7 cellular contexts compared by ENCODE assay signal in genomic region chr14:93331375-93332031, GRCh38. TPM values are rescaled to one million over a fixed set of nuclear protein-coding genes. Genes with fewer than 3 reads are reported as not detected.
DNase-seq lines count a peak whose midpoint lies in the region; ATAC-seq, FAIRE-seq and TF ChIP-seq lines count a peak whose summit lies in the region.

No MANE protein-coding gene starts in this region.

- no peak for TF ChIP-seq EP300 in GM12878 (IDR thresholded peaks at IDR 0.05; ENCODE audit: borderline replicate concordance in 1 of 2, control insufficient read depth in 1 of 2, low read depth in 2 of 2, low read length in 2 of 2)

- H4K20me1 ChIP-seq in Karpas-422 (ENCODE audit: insufficient read depth, low read depth, low read length): peaks cover 16% of the 10 kb centered on the region
- H4K20me1 ChIP-seq in GM12878 (ENCODE audit: control insufficient read depth, insufficient read depth): 0 out of 2 replicates have a peak, but pooled peaks cover 4% of the 10 kb centered on the region

- CTCF ChIA-PET in GM12878 (lab: Yijun Ruan, JAX): interaction anchor here (0.6 to 4.1 kb wide), 13 partner anchors 12 to 218 kb away, joined by 3 to 26 read pairs (median 4); no protein-coding TSS in a partner anchor

- POLR2A ChIA-PET in GM12878 (lab: Charles Lee): interaction anchor here (0.6 to 2.4 kb wide), 8 partner anchors 9 to 215 kb away, joined by 3 to 11 read pairs (median 5); no protein-coding TSS in a partner anchor

- peak overlapping the region; percentile 94 for H3K4me2 ChIP-seq in Karpas-422 (ENCODE audit: low read depth, low read length, poor library complexity, severe bottlenecking)
- peak overlapping the region; percentile 78 for H3K4me2 ChIP-seq in GM12878 (ENCODE audit: control insufficient read depth, insufficient read depth)

- H3K27me3 ChIP-seq in Karpas-422 (ENCODE audit: low read length): no peaks in the 10 kb centered on the region
- no peaks in the 10 kb centered on the region for H3K27me3 ChIP-seq in GM12878 (replicated peaks in 1 of 2; ENCODE audit: control insufficient read depth in 2 of 2, insufficient read depth in 2 of 2, low read length in 1 of 2)
- H3K27me3 ChIP-seq in testis: no peaks in the 10 kb centered on the region

- peak overlapping the region; percentile 93 for H3K9ac ChIP-seq in Karpas-422 (ENCODE audit: low read length)
- peak overlapping the region; percentile 86 for H3K9ac ChIP-seq in GM12878 (ENCODE audit: control insufficient read depth, insufficient read depth, low read length)

- intact Hi-C loops in GM12878 (cut with micrococcal nuclease; ENCODE audit: unreplicated experiment) (loop anchor here (2.0 to 5.0 kb wide), 2 partner anchors 201 to 217 kb away; no protein-coding TSS in a partner anchor), testis (cut with DNase I; ENCODE audit: low total_unique reads) (no loop called here)

- SMC1A ChIA-PET in GM12878 (lab: Charles Lee; ENCODE audit: uncharacterized antibody, unreplicated experiment): interaction anchor here (0.6 to 3.3 kb wide), 23 partner anchors 12 to 351 kb away, joined by 3 to 41 read pairs (median 5); partner anchors contain the start of genes GON7 and UBR7

- no peak for TF ChIP-seq CTCF in GM12878 (IDR thresholded peaks at IDR 0.05 in 2 of 3, conservative IDR thresholded peaks at IDR 0.05 in 1 of 3; ENCODE audit: control insufficient read depth in 2 of 3, extremely low read depth in 1 of 3, insufficient read depth in 1 of 3, low read depth in 3 of 3, low read length in 3 of 3)
- no peak for TF ChIP-seq CTCF in testis (IDR thresholded peaks at IDR 0.05)

- H3K27ac ChIP-seq in Karpas-422 (ENCODE audit: low read length): 0 out of 2 replicates have a peak overlapping the region, but pooled peaks have one; percentile 2
- peak overlapping the region; percentile 68; the same call in 1 of the 2 replicates for H3K27ac ChIP-seq in GM12878 (ENCODE audit: control insufficient read depth, insufficient read depth)
- H3K27ac ChIP-seq in testis: peak overlapping the region in 1 of 2 donors; percentile 97

- no peak for TF ChIP-seq RAD21 in GM12878 (IDR thresholded peaks at IDR 0.05; ENCODE audit: insufficient read depth, low read depth, low read length)

- WGBS in GM12878 (ENCODE audit: insufficient coverage, insufficient replicate concordance, low lambda C conversion rate, missing lambda C conversion rate): 47% methylated on average over 23 of the region's 23 CpGs
- WGBS in testis, 2 donors: 38 to 53% methylated on average over 23 of the region's 23 CpGs

- RAD21 ChIA-PET in GM12878 (lab: Charles Lee; ENCODE audit: unreplicated experiment): interaction anchor here (0.6 to 3.6 kb wide), 17 partner anchors 10 to 217 kb away, joined by 3 to 18 read pairs (median 6); partner anchors contain the start of genes GON7 and UBR7

- H3K4me1 ChIP-seq in Karpas-422 (ENCODE audit: low read length): peaks cover 34% of the 10 kb centered on the region
- H3K4me1 ChIP-seq in GM12878 (ENCODE audit: control insufficient read depth, insufficient read depth, low read length): peaks cover 8% of the 10 kb centered on the region
- H3K4me1 ChIP-seq in testis: peaks cover 11% of the 10 kb centered on the region

- no peaks in the 10 kb centered on the region for H3K36me3 ChIP-seq in Karpas-422 (ENCODE audit: insufficient read depth, low read length)
- no peaks in the 10 kb centered on the region for H3K36me3 ChIP-seq in GM12878 (ENCODE audit: control insufficient read depth in 2 of 2, insufficient read depth in 2 of 2, low read length in 1 of 2)
- H3K36me3 ChIP-seq in testis (ENCODE audit: low read depth, missing control alignments): no peaks in the 10 kb centered on the region

- no peak for FAIRE-seq in GM12878 (lab: Jason Lieb, UNC)

- H2AFZ ChIP-seq in Karpas-422 (ENCODE audit: low read length) (no peak overlapping the region), GM12878 (ENCODE audit: control insufficient read depth, low read depth, low read length) (no peak overlapping the region)

- ATAC-seq in GM12878: peak; percentile 2; the same call in 2 of the 3 replicates
- ATAC-seq in GM18907 (IDR thresholded peaks at IDR 0.05; ENCODE audit: unreplicated experiment): no peak
- ATAC-seq in HG03108 (IDR thresholded peaks at IDR 0.05; ENCODE audit: unreplicated experiment): no peak

- DNase-seq in Karpas-422: no peak
- DNase-seq in GM12878 (ENCODE audit: low read depth, low spot score): no peak
- DNase-seq in left kidney (ENCODE audit: low read depth, low spot score): peak; percentile 12
- no peak for DNase-seq in testis
- no peak for DNase-seq in globus pallidus (ENCODE audit: low spot score)

- BruUV-seq in GM12878 (replicated peaks; lab: Mats Ljungman, UMichigan): no TSS peak

- H3K79me2 ChIP-seq in Karpas-422 (ENCODE audit: low read length): peaks cover 68% of the 10 kb centered on the region
- peaks cover 72% of the 10 kb centered on the region for H3K79me2 ChIP-seq in GM12878 (ENCODE audit: control insufficient read depth, insufficient read depth, low read length)

- H3K9me3 ChIP-seq in Karpas-422 (ENCODE audit: low read length) (no peaks in the 10 kb centered on the region), GM12878 (replicated peaks; ENCODE audit: control insufficient read depth, insufficient read depth, low read length) (no peaks in the 10 kb centered on the region; the same call in 2 of the 3 replicates), testis (no peaks in the 10 kb centered on the region)

- H3K4me3 ChIP-seq in Karpas-422 (ENCODE audit: low read length) (peak overlapping the region; percentile 90), GM12878 (peak overlapping the region; percentile 86), testis (peak overlapping the region; percentile 82 to 95)

- no peak for TF ChIP-seq POLR2A in GM12878 (IDR thresholded peaks at IDR 0.05; ENCODE audit: low read depth, low read length)
- TF ChIP-seq POLR2A in testis (IDR thresholded peaks at IDR 0.05): no peak

- H3K9me2 ChIP-seq in Karpas-422 (replicated peaks; ENCODE audit: insufficient read depth, low read length): no peaks in the 10 kb centered on the region

- in situ Hi-C loops in GM12878 (cut with MboI): no loop called here

RNA-seq across cellular contexts. Expression of gene BTBD7, which starts 1.3 kb away (rescaled TPM):
- 14.3 and 27.4 TPM in 2 replicates for total RNA-seq in Karpas-422 (2014; rRNA removed; shearing (Covaris generic); ENCODE audit: low replicate concordance)
- 51.4 and 54.4 TPM in 2 replicates for total RNA-seq in GM12878 (2013; cell fraction: nucleolus; rRNA removed)
- total RNA-seq in GM12878 (2014; rRNA removed): 9.7 and 10.7 TPM in 2 replicates
- 11.5 and 12.6 TPM in 2 replicates for total RNA-seq in GM12878 (2014; rRNA removed; fragmentation: Illumina TruSeq; extraction: Trizol)
- total RNA-seq in GM12878 (2021): 14.1 and 17.0 TPM in 2 replicates
- polyA plus RNA-seq in GM12878 (2011; ENCODE audit: low read depth): 5.0 TPM
- polyA plus RNA-seq in GM12878 (2011; rRNA removed): 14.6 and 16.5 TPM in 2 replicates
- 12.7 and 13.0 TPM in 2 replicates for polyA plus RNA-seq in GM12878 (2011; cell fraction: cytosol; rRNA removed)
- 11.9 and 13.7 TPM in 2 replicates for polyA plus RNA-seq in GM12878 (2011; cell fraction: nucleus; rRNA removed)
- polyA plus RNA-seq in GM12878 (2012): 6.2 and 6.6 TPM in 2 replicates
- polyA plus RNA-seq in GM12878 (2014; fragmentation: Illumina TruSeq; extraction: Trizol): 12.7 and 14.3 TPM in 2 replicates
- polyA plus RNA-seq in GM12878 (2014; fragmentation: Nextera tagmentation; extraction: Ambion mirVana): 1 to 10 TPM; 3.6 to 6.0 TPM
- 8.8 and 9.4 TPM in 2 replicates for polyA plus RNA-seq in GM12878 (2014; rRNA removed)
- polyA plus RNA-seq in GM12878 (2016; fragmentation: Nextera tagmentation; extraction: Ambion mirVana): 1 to 10 TPM; 6.6 to 8.2 TPM
- 20.5 and 26.5 TPM in 2 replicates for polyA minus RNA-seq in GM12878 (2011; rRNA and poly(A)+ RNA removed)
- 5.6 and 10.2 TPM in 2 replicates for polyA minus RNA-seq in GM12878 (2011; cell fraction: cytosol; rRNA and poly(A)+ RNA removed)
- polyA minus RNA-seq in GM12878 (2011; cell fraction: nucleus; rRNA and poly(A)+ RNA removed): 7.5 and 13.9 TPM in 2 replicates
- total RNA-seq in testis: 10 to 100 TPM; 26.1 to 27.8 TPM
- 16.9 TPM for polyA plus RNA-seq in testis (ENCODE audit: insufficient read depth, low read depth, low replicate concordance)

RNA-seq across cellular contexts. Expression of gene COX8C, which starts 15.5 kb away (rescaled TPM):
- total RNA-seq in Karpas-422 (2014; rRNA removed; shearing (Covaris generic); ENCODE audit: low replicate concordance): not detected in 2 replicates
- 1.3 TPM in 1 of 2 replicates, not detected in the other for total RNA-seq in GM12878 (2013; cell fraction: nucleolus; rRNA removed)
- total RNA-seq in GM12878 (2014; rRNA removed) (not detected in 2 replicates), GM12878 (2014; rRNA removed; fragmentation: Illumina TruSeq; extraction: Trizol) (not detected in 2 replicates), GM12878 (2021) (not detected in 2 replicates), testis (10 to 100 TPM; 19.9 to 39.1 TPM)
- polyA plus RNA-seq in GM12878 (2011; ENCODE audit: low read depth): not detected
- polyA plus RNA-seq in GM12878 (2011; rRNA removed) (0.71 TPM in 1 of 2 replicates, not detected in the other), GM12878 (2014; fragmentation: Illumina TruSeq; extraction: Trizol) (not detected in 2 replicates), GM12878 (2014; fragmentation: Nextera tagmentation; extraction: Ambion mirVana) (under 1 TPM in 1 of 2 experiments, not detected in 1; 0.15 TPM), GM12878 (2014; rRNA removed) (0.20 TPM in 1 of 2 replicates, not detected in the other), GM12878 (2016; fragmentation: Nextera tagmentation; extraction: Ambion mirVana) (not detected), testis (ENCODE audit: insufficient read depth, low read depth, low replicate concordance) (65.3 TPM)
- not detected in 2 replicates for polyA plus RNA-seq in GM12878 (2011; cell fraction: cytosol; rRNA removed)
- polyA plus RNA-seq in GM12878 (2011; cell fraction: nucleus; rRNA removed): not detected in 2 replicates
- not detected in 2 replicates for polyA plus RNA-seq in GM12878 (2012)
- not detected in 2 replicates for polyA minus RNA-seq in GM12878 (2011; rRNA and poly(A)+ RNA removed)
- not detected in 2 replicates for polyA minus RNA-seq in GM12878 (2011; cell fraction: cytosol; rRNA and poly(A)+ RNA removed)
- polyA minus RNA-seq in GM12878 (2011; cell fraction: nucleus; rRNA and poly(A)+ RNA removed): not detected in 2 replicates

Comparison
In these comparisons a context has a peak if more than half of its experiments do, and no peak if none do; other contexts are left out.
1. RNA of gene COX8C, which starts 15.5 kb away (total RNA-seq): 19.9 to 39.1 TPM in testis; not detected in Karpas-422 and 1.3 TPM in GM12878; every median in the first group is over 4 times any median in the second.
2. Peak in every context shown above with its lines, with median percentiles within 50 percentile points of each other: H3K4me3 ChIP-seq.